In the genomic region with DNA sequence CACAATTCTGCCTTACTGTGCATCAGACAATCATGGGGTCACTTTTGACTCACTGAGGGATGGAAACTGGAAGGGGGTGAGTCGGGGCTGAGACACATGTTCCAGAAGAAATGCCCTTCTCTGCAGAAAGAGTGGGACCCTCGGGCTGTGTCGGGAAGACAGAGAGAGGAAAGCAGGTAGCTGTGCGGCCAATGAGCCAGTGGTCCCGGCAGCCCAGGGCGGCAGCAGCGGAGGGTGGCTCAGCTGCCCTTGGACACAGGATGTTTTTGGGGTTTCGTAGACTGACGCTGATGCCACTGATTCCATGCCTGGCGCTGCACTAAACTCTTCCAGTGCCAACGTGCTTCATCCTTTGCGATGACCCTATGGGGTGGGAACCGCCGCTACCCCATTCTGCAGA, we compare ENCODE assay signal across 31 cellular contexts.
"Had no signal": no experiment of that assay in that cellular context is flagged by ENCODE, and none has a peak within 500 bp of the region (broad histone marks: within the 10 kb centered on the region; RNA-seq: fewer than 3 reads in every experiment).

No MANE protein-coding gene starts in this region.

- H3K27me3 ChIP-seq: adrenal gland, ascending aorta, body of pancreas, brain microvascular endothelial cell, cardiac muscle cell had no signal

- H3K4me1 ChIP-seq: adrenal gland, ascending aorta, body of pancreas, breast epithelium had no signal

- ATAC-seq: activated naive CD4-positive, alpha-beta T cell treated with anti-CD3 and anti-CD28 coated beads, Interleukin-2, amount 50 U/mL, for 72 hours; activated naive CD8-positive, alpha-beta T cell treated with anti-CD3 and anti-CD28 coated beads, Interleukin-2, amount 50 U/mL, for 24 hours; activated T-cell treated with anti-CD3 and anti-CD28 coated beads, Interleukin-2, amount 50 U/mL, for 4 hours; activated T-cell treated with anti-CD3 and anti-CD28 coated beads, Interleukin-2, amount 50 U/mL, for 72 hours; activated T-helper 17 cell treated with anti-CD3 and anti-CD28 coated beads, Interleukin-2, amount 50 U/mL, for 72 hours; body of pancreas had no signal

- H3K4me3 ChIP-seq: adrenal gland, ascending aorta, body of pancreas, breast epithelium, cardiac muscle cell had no signal

- H3K27ac ChIP-seq: adrenal gland, ascending aorta, body of pancreas, brain microvascular endothelial cell, breast epithelium, cardiac muscle cell had no signal

- H3K36me3 ChIP-seq: adrenal gland, ascending aorta, brain microvascular endothelial cell, breast epithelium, cardiac muscle cell had no signal

- H3K9me3 ChIP-seq: adrenal gland, ascending aorta had no signal

- DNase-seq: activated effector memory CD4-positive, alpha-beta T cell treated with anti-CD3 and anti-CD28 coated beads, Interleukin-2, amount 50 U/mL, for 16 hours; activated effector memory CD4-positive, alpha-beta T cell treated with Interleukin-2 at 50 U/mL for 16 hours; activated gamma-delta T cell; activated gamma-delta T cell treated with Interleukin-2 at 50 U/mL for 16 hours; activated naive CD4-positive, alpha-beta T cell; activated naive CD4-positive, alpha-beta T cell treated with anti-CD3 and anti-CD28 coated beads for 36 hours; activated naive CD4-positive, alpha-beta T cell treated with anti-CD3 and anti-CD28 coated beads, Interleukin-2, amount 10 ng/mL, durations not matched to agents 7 days and 5 days; activated naive CD4-positive, alpha-beta T cell treated with anti-CD3 and anti-CD28 coated beads, Interleukin-2, amount 50 U/mL, for 16 hours; activated naive CD4-positive, alpha-beta T cell treated with Interleukin-2 at 50 U/mL for 16 hours; activated naive CD8-positive, alpha-beta T cell treated with anti-CD3 and anti-CD28 coated beads for 36 hours; activated naive CD8-positive, alpha-beta T cell treated with anti-CD3 and anti-CD28 coated beads, Interleukin-2, amount 10 ng/mL, durations not matched to agents 7 days and 5 days; activated naive CD8-positive, alpha-beta T cell treated with anti-CD3 and anti-CD28 coated beads, Interleukin-2, amount 50 U/mL, for 24 hours; activated T-cell treated with anti-CD3 and anti-CD28 coated beads for 4 hours; activated T-cell treated with anti-CD3 and anti-CD28 coated beads, Interleukin-2, amount 50 U/mL, for 1 hour; activated T-cell treated with anti-CD3 and anti-CD28 coated beads, Interleukin-2, amount 50 U/mL, for 24 hours; activated T-cell treated with anti-CD3 and anti-CD28 coated beads, Interleukin-2, amount 50 U/mL, for 4 hours; activated T-cell treated with anti-CD3 and anti-CD28 coated beads, Interleukin-2, amount 50 U/mL, for 48 hours; activated T-cell treated with anti-CD3 and anti-CD28 coated beads, Interleukin-2, amount 50 U/mL, for 72 hours; adrenal gland; amniotic stem cell; aorta; body of pancreas; brain microvascular endothelial cell; caudate nucleus; central memory CD4-positive, alpha-beta T cell; cerebellar nuclear complex had no signal
